ENCODE assay signal across 8 cellular contexts in genomic region chr19:13834308-13834790, GRCh38. TPM values are rescaled to one million over a fixed set of nuclear protein-coding genes. Genes with fewer than 3 reads are reported as not detected.
DNase-seq lines count a peak whose midpoint lies in the region; ATAC-seq and TF ChIP-seq lines count a peak whose summit lies in the region.

No MANE protein-coding gene starts in this region.

- H3K4me3 ChIP-seq in DND-41 (ENCODE audit: low read depth in 1 of 2, low read length in 2 of 2): peak overlapping the region in 1 of 2 experiments; percentile 76; a peak in 2 of 4 replicates

- no peaks in the 10 kb centered on the region for H3K79me2 ChIP-seq in DND-41 (ENCODE audit: insufficient read depth, low read length)

- no peaks in the 10 kb centered on the region for H3K9me3 ChIP-seq in DND-41 (ENCODE audit: insufficient read depth, low read length, severe bottlenecking)

- peaks cover 100% of the 10 kb centered on the region for H3K36me3 Mint-ChIP-seq in effector memory CD8-positive, alpha-beta T cell (ENCODE audit: insufficient read depth)

- H3K27me3 Mint-ChIP-seq in effector memory CD8-positive, alpha-beta T cell: no peaks in the 10 kb centered on the region

- H3K27ac Mint-ChIP-seq in effector memory CD8-positive, alpha-beta T cell: peak overlapping the region; percentile 100

- peak overlapping the region; percentile 81 to 98 for H3K4me3 Mint-ChIP-seq in effector memory CD8-positive, alpha-beta T cell

- H4K20me1 ChIP-seq in DND-41 (ENCODE audit: insufficient read depth, low read length): no peaks in the 10 kb centered on the region

- TF ChIP-seq POLR2A in erythroblast (IDR thresholded peaks at IDR 0.05; ENCODE audit: low read length): no peak

- DNase-seq in DND-41 (no peak), RPMI7951 (ENCODE audit: low read depth) (peak; percentile 70), omental fat pad (ENCODE audit: low spot score) (no peak), erythroblast (lab: John Stamatoyannopoulos, UW) (no peak)
- no peak for DNase-seq in effector memory CD8-positive, alpha-beta T cell

- H3K4me1 Mint-ChIP-seq in effector memory CD8-positive, alpha-beta T cell (ENCODE audit: low read depth in 2 of 2): peaks cover 37 to 54% of the 10 kb centered on the region in 2 donors

- H3K9ac ChIP-seq in DND-41 (ENCODE audit: low read depth, low read length): peak overlapping the region; percentile 69

- peaks cover 32% of the 10 kb centered on the region for H3K4me1 ChIP-seq in DND-41 (ENCODE audit: insufficient read depth, low read length)

- peak overlapping the region; percentile 69 for H3K4me2 ChIP-seq in DND-41 (ENCODE audit: insufficient read depth, low read length)

- H3K27ac ChIP-seq in DND-41 (ENCODE audit: low read length): peak overlapping the region; percentile 33; the same call in 1 of the 2 replicates

- ATAC-seq in DND-41 (ENCODE audit: insufficient read depth, low read depth) (no peak), omental fat pad (ENCODE audit: low FRiP score) (peak; percentile 3), HG03095 (IDR thresholded peaks at IDR 0.05; ENCODE audit: unreplicated experiment) (no peak), HG02840 (IDR thresholded peaks at IDR 0.05; ENCODE audit: low FRiP score, unreplicated experiment) (no peak), GM21786 (IDR thresholded peaks at IDR 0.05; ENCODE audit: unreplicated experiment) (no peak)
- ATAC-seq in effector memory CD8-positive, alpha-beta T cell (replicated peaks): no peak

- H3K9me3 Mint-ChIP-seq in effector memory CD8-positive, alpha-beta T cell: no peaks in the 10 kb centered on the region

- peaks cover 10% of the 10 kb centered on the region for H3K36me3 ChIP-seq in DND-41 (ENCODE audit: insufficient read depth, low read length)

- peak overlapping the region; percentile 96 for H2AFZ ChIP-seq in DND-41 (ENCODE audit: low read depth, low read length)

- TF ChIP-seq CTCF in DND-41 (IDR thresholded peaks at IDR 0.05; ENCODE audit: borderline replicate concordance, extremely low read depth, low read length, poor library complexity, severe bottlenecking) (no peak), omental fat pad (IDR thresholded peaks at IDR 0.05) (no peak)

- H3K27me3 ChIP-seq in DND-41 (ENCODE audit: insufficient read depth, low read length, poor library complexity): no peaks in the 10 kb centered on the region

RNA-seq across cellular contexts. Expression of gene ZSWIM4, which starts 39.1 kb away (rescaled TPM):
- 2.8 TPM in 2 replicates for total RNA-seq in RPMI7951 (2014; rRNA removed; shearing (Covaris generic))
- 1 to 10 TPM; 3.8 to 5.2 (median 4.6) TPM for total RNA-seq in omental fat pad

RNA-seq across cellular contexts. Expression of gene NANOS3, which starts 42.6 kb away (rescaled TPM):
- total RNA-seq in RPMI7951 (2014; rRNA removed; shearing (Covaris generic)): 1.3 TPM in 1 of 2 replicates, not detected in the other
- total RNA-seq in omental fat pad: not detected
